Comparison of ENCODE assay signal across 30 cellular contexts in genomic region chr19:28176193-28176592, GRCh38.
"Had no signal": no experiment of that assay in that cellular context is flagged by ENCODE, and none has a peak within 500 bp of the region (broad histone marks: within the 10 kb centered on the region; RNA-seq: fewer than 3 reads in every experiment).

No MANE protein-coding gene starts in this region.

- H3K27me3 Mint-ChIP-seq: activated CD4-positive, alpha-beta memory T cell treated with anti-CD3 and anti-CD28 coated beads for 36 hours; activated CD4-positive, alpha-beta T cell treated with anti-CD3 and anti-CD28 coated beads for 36 hours; activated CD4-positive, alpha-beta T cell treated with anti-CD3 and anti-CD28 coated beads, Interleukin-2, amount 10 ng/mL, durations not matched to agents 24 days and 14 days; activated naive CD4-positive, alpha-beta T cell treated with anti-CD3 and anti-CD28 coated beads, Interleukin-2, amount 10 ng/mL, durations not matched to agents 7 days and 5 days; activated naive CD8-positive, alpha-beta T cell treated with anti-CD3 and anti-CD28 coated beads, Interleukin-2, amount 10 ng/mL, durations not matched to agents 7 days and 5 days; activated T-cell treated with anti-CD3 and anti-CD28 coated beads, Interleukin-2, amount 50 U/mL, for 24 hours; dendritic cell treated with granulocyte-macrophage colony-stimulating factor and Interleukin-4, amounts not matched to agents 40 ng/mL and 50 ng/mL, for 4 days; T-helper 17 cell had no signal

- H3K4me1 Mint-ChIP-seq: activated CD4-positive, alpha-beta T cell treated with anti-CD3 and anti-CD28 coated beads for 36 hours; activated CD4-positive, alpha-beta T cell treated with anti-CD3 and anti-CD28 coated beads, Interleukin-2, amount 10 ng/mL, durations not matched to agents 24 days and 14 days; activated naive CD4-positive, alpha-beta T cell treated with anti-CD3 and anti-CD28 coated beads, Interleukin-2, amount 10 ng/mL, durations not matched to agents 7 days and 5 days; activated naive CD8-positive, alpha-beta T cell treated with anti-CD3 and anti-CD28 coated beads, Interleukin-2, amount 10 ng/mL, durations not matched to agents 7 days and 5 days; brain; T-helper 17 cell had no signal

- H3K27me3 ChIP-seq: ascending aorta, cardiac muscle cell, colonic mucosa, esophagus squamous epithelium had no signal

- H3K36me3 Mint-ChIP-seq: activated CD4-positive, alpha-beta memory T cell treated with anti-CD3 and anti-CD28 coated beads for 36 hours; activated naive CD4-positive, alpha-beta T cell treated with anti-CD3 and anti-CD28 coated beads, Interleukin-2, amount 10 ng/mL, durations not matched to agents 7 days and 5 days; activated naive CD8-positive, alpha-beta T cell treated with anti-CD3 and anti-CD28 coated beads, Interleukin-2, amount 10 ng/mL, durations not matched to agents 7 days and 5 days; brain had no signal

- H3K4me3 ChIP-seq: ascending aorta, breast epithelium, cardiac muscle cell, colonic mucosa, dorsolateral prefrontal cortex, esophagus squamous epithelium had no signal

- H3K27ac ChIP-seq: ascending aorta, breast epithelium, cardiac muscle cell, colonic mucosa, dorsolateral prefrontal cortex, epithelial cell of prostate, esophagus squamous epithelium had no signal

- H3K36me3 ChIP-seq: ascending aorta, breast epithelium, cardiac muscle cell, colonic mucosa, esophagus squamous epithelium had no signal

- ATAC-seq: activated CD4-positive, alpha-beta T cell treated with anti-CD3 and anti-CD28 coated beads for 36 hours; activated naive CD4-positive, alpha-beta T cell treated with anti-CD3 and anti-CD28 coated beads, Interleukin-2, amount 50 U/mL, for 72 hours; activated T-cell treated with anti-CD3 and anti-CD28 coated beads, Interleukin-2, amount 50 U/mL, for 72 hours; T-helper 17 cell had no signal

- H3K27ac Mint-ChIP-seq: activated CD4-positive, alpha-beta memory T cell treated with anti-CD3 and anti-CD28 coated beads for 36 hours; activated CD4-positive, alpha-beta T cell treated with anti-CD3 and anti-CD28 coated beads for 36 hours; activated CD4-positive, alpha-beta T cell treated with anti-CD3 and anti-CD28 coated beads, Interleukin-2, amount 10 ng/mL, durations not matched to agents 24 days and 14 days; activated naive CD4-positive, alpha-beta T cell treated with anti-CD3 and anti-CD28 coated beads, Interleukin-2, amount 10 ng/mL, durations not matched to agents 7 days and 5 days; activated naive CD4-positive, alpha-beta T cell treated with anti-CD3 and anti-CD28 coated beads, Interleukin-2, amount 50 U/mL, for 72 hours; activated naive CD8-positive, alpha-beta T cell treated with anti-CD3 and anti-CD28 coated beads, Interleukin-2, amount 10 ng/mL, durations not matched to agents 7 days and 5 days; activated T-cell treated with anti-CD3 and anti-CD28 coated beads, Interleukin-2, amount 50 U/mL, for 24 hours; activated T-cell treated with anti-CD3 and anti-CD28 coated beads, Interleukin-2, amount 50 U/mL, for 72 hours; brain; dendritic cell treated with granulocyte-macrophage colony-stimulating factor and Interleukin-4, amounts not matched to agents 40 ng/mL and 50 ng/mL, for 4 days; T-helper 17 cell; T-helper 2 cell treated with Interferon-gamma antibody and Interleukin-4, amounts not matched to agents 5 μg/mL and 100 μg/mL, for 36 hours had no signal

- H3K9me3 ChIP-seq: colonic mucosa had no signal

- DNase-seq: activated CD4-positive, alpha-beta memory T cell treated with anti-CD3 and anti-CD28 coated beads for 36 hours; activated CD4-positive, alpha-beta T cell treated with anti-CD3 and anti-CD28 coated beads for 36 hours; activated CD4-positive, alpha-beta T cell treated with anti-CD3 and anti-CD28 coated beads, Interleukin-2, amount 10 ng/mL, durations not matched to agents 24 days and 14 days; activated CD4-positive, CD25-positive, alpha-beta regulatory T cell; activated CD4-positive, CD25-positive, alpha-beta regulatory T cell treated with anti-CD3 and anti-CD28 coated beads, Interleukin-2, amount 50 U/mL, for 72 hours; activated CD8-positive, alpha-beta memory T cell treated with anti-CD3 and anti-CD28 coated beads, Interleukin-2, amount 50 U/mL, for 48 hours; activated gamma-delta T cell; activated naive CD4-positive, alpha-beta T cell; activated naive CD4-positive, alpha-beta T cell treated with anti-CD3 and anti-CD28 coated beads, Interleukin-2, amount 10 ng/mL, durations not matched to agents 7 days and 5 days; activated naive CD8-positive, alpha-beta T cell treated with anti-CD3 and anti-CD28 coated beads, Interleukin-2, amount 10 ng/mL, durations not matched to agents 7 days and 5 days; activated T-cell treated with anti-CD3 and anti-CD28 coated beads for 4 hours; activated T-cell treated with anti-CD3 and anti-CD28 coated beads, Interleukin-2, amount 50 U/mL, for 24 hours; activated T-cell treated with anti-CD3 and anti-CD28 coated beads, Interleukin-2, amount 50 U/mL, for 72 hours; central memory CD4-positive, alpha-beta T cell; cerebellar nuclear complex; colonic mucosa; dorsolateral prefrontal cortex; effector memory CD4-positive, alpha-beta T cell; esophagus squamous epithelium; head of caudate nucleus; T-helper 1 cell; T-helper 17 cell had no signal

- H3K4me3 Mint-ChIP-seq: activated CD4-positive, alpha-beta memory T cell treated with anti-CD3 and anti-CD28 coated beads for 36 hours; activated CD4-positive, alpha-beta T cell treated with anti-CD3 and anti-CD28 coated beads for 36 hours; activated CD4-positive, alpha-beta T cell treated with anti-CD3 and anti-CD28 coated beads, Interleukin-2, amount 10 ng/mL, durations not matched to agents 24 days and 14 days; activated naive CD4-positive, alpha-beta T cell treated with anti-CD3 and anti-CD28 coated beads, Interleukin-2, amount 10 ng/mL, durations not matched to agents 7 days and 5 days; activated naive CD8-positive, alpha-beta T cell treated with anti-CD3 and anti-CD28 coated beads, Interleukin-2, amount 10 ng/mL, durations not matched to agents 7 days and 5 days; activated T-cell treated with anti-CD3 and anti-CD28 coated beads, Interleukin-2, amount 50 U/mL, for 24 hours; activated T-cell treated with anti-CD3 and anti-CD28 coated beads, Interleukin-2, amount 50 U/mL, for 72 hours; brain; dendritic cell treated with granulocyte-macrophage colony-stimulating factor and Interleukin-4, amounts not matched to agents 40 ng/mL and 50 ng/mL, for 4 days; T-helper 17 cell; T-helper 2 cell treated with Interferon-gamma antibody and Interleukin-4, amounts not matched to agents 5 μg/mL and 100 μg/mL, for 36 hours had no signal

- H3K4me1 ChIP-seq: ascending aorta, breast epithelium, colonic mucosa, esophagus squamous epithelium had no signal
